8 cellular contexts compared by ENCODE assay signal in genomic region chr5:157670662-157671591, GRCh38. TPM values are rescaled to one million over a fixed set of nuclear protein-coding genes. Genes with fewer than 3 reads are reported as not detected.
DNase-seq lines count a peak whose midpoint lies in the region; ATAC-seq lines count a peak whose summit lies in the region.

Gene C5orf52, plus strand, starts transcription at chr5:157671533. Its CDS starts 82 bp downstream, at chr5:157671615.

- ATAC-seq in sciatic nerve (peak; percentile 82), GM18517 (IDR thresholded peaks at IDR 0.05; ENCODE audit: unreplicated experiment) (no peak), HG03039 (IDR thresholded peaks at IDR 0.05; ENCODE audit: unreplicated experiment) (no peak)

- H3K4me3 ChIP-seq in adipocyte (ENCODE audit: low read length) = peak within 1 kb of the TSS; percentile 84

- peaks cover 22% of the 10 kb centered on the region for H3K27me3 ChIP-seq in adipocyte (replicated peaks; ENCODE audit: control insufficient read depth, insufficient read depth, low read length)

- H3K4me1 ChIP-seq in adipocyte (ENCODE audit: control insufficient read depth, insufficient read depth, low read length) = peaks cover 11% of the 10 kb centered on the region

- H3K9me3 ChIP-seq in adipocyte (ENCODE audit: control insufficient read depth, low read length) = no peaks in the 10 kb centered on the region

- peak; percentile 25 for DNase-seq in stimulated activated CD4-positive, alpha-beta T cell treated with anti-CD3 and anti-CD28 coated beads, Interleukin-12 subunit alpha, Interleukin-12 subunit beta, amount 100 ng/mL, for 4 hours
- no peak for DNase-seq in stimulated activated CD4-positive, alpha-beta T cell treated with anti-CD3 and anti-CD28 coated beads, Interleukin-2, amount 100 ng/mL, for 48 hours
- DNase-seq in NCI-H524 treated with DMSO at 0.1 percent for 48 hours (lab: John Stamatoyannopoulos, UW) (peak; percentile 6), adipocyte (ENCODE audit: low read depth) (peak; percentile 78), hepatic stellate cell (ENCODE audit: low spot score) (peak; percentile 44), sciatic nerve (ENCODE audit: low spot score) (peak; percentile 66)

- intact Hi-C loops in sciatic nerve (cut with DNase I) = no loop called here

- no peaks in the 10 kb centered on the region for H3K36me3 ChIP-seq in adipocyte (ENCODE audit: control insufficient read depth, insufficient read depth, low read length, severe bottlenecking)

- H3K9ac ChIP-seq in adipocyte (ENCODE audit: low read length) = peak within 1 kb of the TSS; percentile 65

RNA-seq across cellular contexts. Expression of gene C5orf52, which starts in this region (rescaled TPM):
- not detected for total RNA-seq in sciatic nerve

Comparison
In these comparisons a context has a peak if more than half of its experiments do, and no peak if none do; other contexts are left out.
1. DNase-seq: peak in stimulated activated CD4-positive, alpha-beta T cell treated with anti-CD3 and anti-CD28 coated beads, Interleukin-12 subunit alpha, Interleukin-12 subunit beta, amount 100 ng/mL, for 4 hours (single experiment), NCI-H524 treated with DMSO at 0.1 percent for 48 hours (single experiment), adipocyte (single experiment) and hepatic stellate cell (single experiment); none in stimulated activated CD4-positive, alpha-beta T cell treated with anti-CD3 and anti-CD28 coated beads, Interleukin-2, amount 100 ng/mL, for 48 hours (0 of 2).
2. Peak in DNase-seq and ATAC-seq in sciatic nerve; RNA of the gene not detected or under 1 TPM.